In genomic region chr2:218429951-218430692, GRCh38 we compare ENCODE assay signal across 30 cellular contexts. TPM values are rescaled to one million over a fixed set of nuclear protein-coding genes. Genes with fewer than 3 reads are reported as not detected.
DNase-seq lines count a peak whose midpoint lies in the region; ATAC-seq and TF ChIP-seq lines count a peak whose summit lies in the region.
"Had no signal": no experiment of that assay in that cellular context is flagged by ENCODE, and none has a peak within 500 bp of the region (broad histone marks: within the 10 kb centered on the region; RNA-seq: fewer than 3 reads in every experiment).

No MANE protein-coding gene starts in this region.

- H3K27ac ChIP-seq in SK-N-SH (ENCODE audit: low read depth in 2 of 2, low read length in 1 of 2) (no peak overlapping the region), aorta (ENCODE audit: low read depth in 1 of 2, low read length in 2 of 2) (no peak overlapping the region), RWPE1 (no peak overlapping the region)
- H3K27ac ChIP-seq: C4-2B, SJCRH30, suprapubic skin, VCaP had no signal

- H3K9me3 ChIP-seq in SK-N-SH (no peaks in the 10 kb centered on the region), aorta (ENCODE audit: control insufficient read depth, low read length) (no peaks in the 10 kb centered on the region)
- H3K9me3 ChIP-seq: HAP-1, MG63, SJCRH30, suprapubic skin had no signal

- H2AFZ ChIP-seq in SK-N-SH (ENCODE audit: low read depth), result no peak overlapping the region

- no peaks in the 10 kb centered on the region for H3K9me2 ChIP-seq in SK-N-SH

- TF ChIP-seq RAD21 in SK-N-SH (IDR thresholded peaks at IDR 0.05; ENCODE audit: low read length), result no peak

- TF ChIP-seq CTCF in SK-N-SH (IDR thresholded peaks at IDR 0.05) (no peak), RWPE1 (conservative IDR thresholded peaks at IDR 0.05; ENCODE audit: low read depth) (no peak)

- TF ChIP-seq EP300 in SK-N-SH (IDR thresholded peaks at IDR 0.05; ENCODE audit: borderline replicate concordance in 1 of 2, low read depth in 1 of 2, low read length in 1 of 2), result no peak

- ATAC-seq in left colon, result peak; percentile 36
- no peak for ATAC-seq in aorta (ENCODE audit: low FRiP score)
- ATAC-seq in HG02981 (IDR thresholded peaks at IDR 0.05; ENCODE audit: unreplicated experiment), result no peak
- ATAC-seq in HG03025 (IDR thresholded peaks at IDR 0.05; ENCODE audit: low FRiP score, unreplicated experiment), result no peak
- ATAC-seq: left lobe of liver; naive thymus-derived CD8-positive, alpha-beta T cell; Panc1; stimulated activated memory B cell treated with anti-CD40 and anti-IgM and Interleukin-4, amounts not matched to agents 10 μg/mL and 1 μg/mL and 100 μg/mL, for 72 hours had no signal

- no peaks in the 10 kb centered on the region for H4K20me1 ChIP-seq in SK-N-SH (ENCODE audit: insufficient read depth)

- WGBS in SK-N-SH (ENCODE audit: low lambda C conversion rate), result 46% methylated on average over 8 of the region's 8 CpGs
- WGBS in aorta, 2 donors, result 68 to 71% methylated on average over 7 to 8 of the region's 8 CpGs

- POLR2A ChIA-PET in SK-N-SH (lab: Yijun Ruan, JAX) (no interaction called here), RWPE1 (lab: Yijun Ruan, JAX; ENCODE audit: low non-redundant PET) (interaction anchor here (0.7 kb wide), 1 partner anchor 160 kb away, joined by 14 read pairs; the partner anchor contains the start of genes AAMP and PNKD)

- no peak overlapping the region for H3K9ac ChIP-seq in SK-N-SH

- H3K36me3 ChIP-seq in SK-N-SH (replicated peaks in 1 of 2; ENCODE audit: control insufficient read depth in 1 of 2, insufficient read depth in 2 of 2, low read length in 1 of 2) (no peaks in the 10 kb centered on the region), aorta (ENCODE audit: control insufficient read depth in 1 of 2, insufficient read depth in 2 of 2, low read length in 1 of 2) (no peaks in the 10 kb centered on the region)
- H3K36me3 ChIP-seq: HAP-1, MG63, SJCRH30, suprapubic skin had no signal

- H3K27me3 ChIP-seq in SK-N-SH (ENCODE audit: insufficient read depth) (no peaks in the 10 kb centered on the region; the same call in 1 of the 2 replicates), aorta (ENCODE audit: control insufficient read depth in 1 of 2, insufficient read depth in 2 of 2, low read length in 1 of 2) (no peaks in the 10 kb centered on the region)
- H3K27me3 ChIP-seq: MG63, SJCRH30, suprapubic skin had no signal

- CTCF ChIA-PET in SK-N-SH (lab: Yijun Ruan, JAX) (interaction anchor here (2.0 kb wide), 1 partner anchor 36 kb away, joined by 8 read pairs; no protein-coding TSS in a partner anchor), RWPE1 (lab: Yijun Ruan, JAX) (no interaction called here)

- H3K4me1 ChIP-seq in SK-N-SH (ENCODE audit: control insufficient read depth in 1 of 2, insufficient read depth in 2 of 2, low read depth in 1 of 2, low read length in 1 of 2), result no peaks in the 10 kb centered on the region; a peak in 1 of 4 replicates
- no peaks in the 10 kb centered on the region for H3K4me1 ChIP-seq in aorta (ENCODE audit: control insufficient read depth in 1 of 2, insufficient read depth in 2 of 2, low read length in 2 of 2)
- H3K4me1 ChIP-seq: HAP-1, SJCRH30, suprapubic skin had no signal

- no peak overlapping the region for H3K4me2 ChIP-seq in SK-N-SH

- no peaks in the 10 kb centered on the region for H3F3A ChIP-seq in SK-N-SH (replicated peaks; ENCODE audit: insufficient read depth)

- peak; percentile 27 for DNase-seq in activated effector memory CD4-positive, alpha-beta T cell treated with anti-CD3 and anti-CD28 coated beads, Interleukin-2, amount 50 U/mL, for 16 hours
- DNase-seq in activated effector memory CD4-positive, alpha-beta T cell treated with Interleukin-2 at 50 U/mL for 16 hours, result no peak
- DNase-seq in SK-N-SH (peak; percentile 50), left colon (peak in 1 of 2 donors; percentile 19), aorta (peak; percentile 14 to 51), RWPE1 (ENCODE audit: low spot score) (no peak)
- DNase-seq: activated CD4-positive, alpha-beta T cell treated with anti-CD3 and anti-CD28 coated beads, Interleukin-2, amount 50 U/mL, for 1 hour; activated CD8-positive, alpha-beta memory T cell treated with anti-CD3 and anti-CD28 coated beads, Interleukin-2, amount 50 U/mL, for 48 hours; Calu3; effector CD8-positive, alpha-beta T cell; foreskin fibroblast; MG63; NCI-H1417; NK-92 treated with Interleukin-12 subunit alpha and Interleukin-12 subunit beta, amount 100 ng/mL, for 24 hours; occipital lobe; SJCRH30; stimulated activated CD4-positive, alpha-beta T cell treated with anti-CD3 and anti-CD28 coated beads, Interleukin-2, amount 100 ng/mL, for 48 hours had no signal

- H3K79me2 ChIP-seq in SK-N-SH (ENCODE audit: insufficient read depth), result no peaks in the 10 kb centered on the region

- intact Hi-C loops in left colon (cut with DNase I, micrococcal nuclease), result no loop called here
- intact Hi-C loops in aorta (cut with DNase I), result no loop called here

- H3K4me3 ChIP-seq in SK-N-SH (ENCODE audit: low read depth in 2 of 2, low read length in 1 of 2), result no peak overlapping the region
- H3K4me3 ChIP-seq in aorta (ENCODE audit: low read length in 2 of 2), result no peak overlapping the region
- H3K4me3 ChIP-seq: HAP-1, MG63, SJCRH30, suprapubic skin had no signal

TF ChIP-seq in SK-N-SH, 30 proteins besides CTCF, POLR2A, EP300 and RAD21:
- TF ChIP-seq, protein P1, sequence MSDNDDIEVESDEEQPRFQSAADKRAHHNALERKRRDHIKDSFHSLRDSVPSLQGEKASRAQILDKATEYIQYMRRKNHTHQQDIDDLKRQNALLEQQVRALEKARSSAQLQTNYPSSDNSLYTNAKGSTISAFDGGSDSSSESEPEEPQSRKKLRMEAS (IDR thresholded peaks at IDR 0.05; ENCODE audit: low read depth), result no peak
- no peak for TF ChIP-seq MEF2A (IDR thresholded peaks at IDR 0.05; ENCODE audit: borderline replicate concordance, low read depth)
- TF ChIP-seq FOSL2 (IDR thresholded peaks at IDR 0.05; ENCODE audit: borderline replicate concordance, low read depth), result no peak
- TF ChIP-seq RXRA (IDR thresholded peaks at IDR 0.05; ENCODE audit: borderline replicate concordance, low read depth), result no peak
- TF ChIP-seq NRF1 (IDR thresholded peaks at IDR 0.05; ENCODE audit: low read depth, low read length), result no peak
- TF ChIP-seq TAF1 (IDR thresholded peaks at IDR 0.05; ENCODE audit: borderline replicate concordance, low read depth, low read length), result no peak
- TF ChIP-seq CHD2 (IDR thresholded peaks at IDR 0.05; ENCODE audit: low read length, partially characterized antibody), result no peak
- TF ChIP-seq FOXJ3 (CRISPR knock-in tag; IDR thresholded peaks at IDR 0.05), result no peak
- no peak for TF ChIP-seq REST (IDR thresholded peaks at IDR 0.05; ENCODE audit: low read depth, low read length)
- no peak for TF ChIP-seq PBX3 (IDR thresholded peaks at IDR 0.05)

RNA-seq across cellular contexts. Expression of gene VIL1, which starts 11.2 kb away (rescaled TPM):
- polyA plus RNA-seq in SK-N-SH (2012; rRNA removed) (under 0.01 and 0.02 TPM in 2 replicates), aorta (10 to 100 TPM in 1 of 2 donors, 1 to 10 TPM in 1; 1.1 to 40.3 TPM)
- polyA plus RNA-seq in SK-N-SH (2012; cell fraction: cytosol; rRNA removed), result not detected in 2 replicates
- 0.05 and 0.10 TPM in 2 replicates for polyA plus RNA-seq in SK-N-SH (2012; cell fraction: nucleus; rRNA removed)
- total RNA-seq in left colon (100 to 1,000 TPM; 441 to 488 TPM), aorta (under 1 TPM in 1 of 2 donors, not detected in 1; 0.65 TPM)
- total RNA-seq: activated T-helper 2 cell treated with anti-CD3 and anti-CD28 coated beads, Interferon-gamma antibody, Interleukin-2, Interleukin-4, amounts not matched to agents 10 μg/mL and 5 μg/mL and 100 μg/mL, durations not matched to agents 14 hours and 24 hours and 36 hours; naive thymus-derived CD8-positive, alpha-beta T cell; occipital lobe; T-helper 1 cell treated with Interleukin-12 subunit alpha and Interleukin-12 subunit beta and Interleukin-4 antibody, amounts not matched to agents 30 ng/mL and 1 ng/mL, for 36 hours; urinary bladder had no signal

RNA-seq across cellular contexts. Expression of gene CTDSP1, which starts 30.5 kb away (rescaled TPM):
- polyA plus RNA-seq in SK-N-SH (2012; rRNA removed) (78.5 and 88.0 TPM in 2 replicates), aorta (100 to 1,000 TPM in 1 of 2 donors, 10 to 100 TPM in 1; 61.6 to 137 TPM)
- 36.6 and 51.6 TPM in 2 replicates for polyA plus RNA-seq in SK-N-SH (2012; cell fraction: cytosol; rRNA removed)
- 82.0 and 102 TPM in 2 replicates for polyA plus RNA-seq in SK-N-SH (2012; cell fraction: nucleus; rRNA removed)
- total RNA-seq in left colon (100 to 1,000 TPM; 153 to 176 TPM), aorta (100 to 1,000 TPM; 141 to 162 TPM)

RNA-seq across cellular contexts. Expression of gene SLC11A1, which starts 48.0 kb away (rescaled TPM):
- polyA plus RNA-seq in SK-N-SH (2012; rRNA removed), result 0.26 and 0.31 TPM in 2 replicates
- 0.13 and 0.24 TPM in 2 replicates for polyA plus RNA-seq in SK-N-SH (2012; cell fraction: cytosol; rRNA removed)
- 0.25 and 0.56 TPM in 2 replicates for polyA plus RNA-seq in SK-N-SH (2012; cell fraction: nucleus; rRNA removed)
- total RNA-seq in left colon, result 1 to 10 TPM; 1.7 to 2.0 TPM
- total RNA-seq in aorta, result 10 to 100 TPM; 40.1 to 56.1 TPM
- 1 to 10 TPM; 1.9 to 4.1 TPM for polyA plus RNA-seq in aorta
- total RNA-seq: Calu3 had no signal

Comparison
In these comparisons a context has a peak if more than half of its experiments do, and no peak if none do; other contexts are left out.
1. DNase-seq: peak in activated effector memory CD4-positive, alpha-beta T cell treated with anti-CD3 and anti-CD28 coated beads, Interleukin-2, amount 50 U/mL, for 16 hours (single experiment), SK-N-SH (single experiment) and aorta (2 of 2); none in activated effector memory CD4-positive, alpha-beta T cell treated with Interleukin-2 at 50 U/mL for 16 hours (single experiment) and RWPE1 (single experiment).
2. RNA of gene VIL1, which starts 11.2 kb away (total RNA-seq): 441 to 488 TPM in left colon; 0.65 TPM in aorta; every median in the first group is over 100 times any median in the second.
3. RNA of gene SLC11A1, which starts 48.0 kb away (total RNA-seq): 40.1 to 56.1 TPM in aorta; 1.7 to 2.0 TPM in left colon; every median in the first group is over 10 times any median in the second.